In genomic region chr11:34653851-34654490, GRCh38 we compare ENCODE assay signal across 8 cellular contexts. TPM values are rescaled to one million over a fixed set of nuclear protein-coding genes. Genes with fewer than 3 reads are reported as not detected.
DNase-seq lines count a peak whose midpoint lies in the region; ATAC-seq and TF ChIP-seq lines count a peak whose summit lies in the region.

No MANE protein-coding gene starts in this region.

- no peaks in the 10 kb centered on the region for H3K9me3 ChIP-seq in prostate gland

- peak overlapping the region in 1 of 6 donors; percentile 39 for H3K27ac Mint-ChIP-seq in immature natural killer cell

- POLR2A ChIA-PET in GM10248 (lab: Yijun Ruan, JAX), result no interaction called here

- H3K4me1 ChIP-seq in prostate gland (replicated peaks), result peaks cover 33% of the 10 kb centered on the region

- TF ChIP-seq CTCF in epithelial cell of proximal tubule (conservative IDR thresholded peaks at IDR 0.05; ENCODE audit: low read depth, low read length) (peak; percentile 37), prostate gland (IDR thresholded peaks at IDR 0.05) (no peak), GM10248 (IDR thresholded peaks at IDR 0.05; ENCODE audit: control extremely low read depth, extremely low read depth, low read depth, missing control alignments) (no peak)

- peak overlapping the region; percentile 81 to 90 for H3K27ac ChIP-seq in prostate gland

- peaks cover 0 to 2% of the 10 kb centered on the region in 2 donors for H3K36me3 ChIP-seq in prostate gland

- 47% methylated on average over 12 of the region's 12 CpGs for WGBS in prostate gland

- H3K4me3 Mint-ChIP-seq in immature natural killer cell, result no peak overlapping the region

- H3K4me3 ChIP-seq in epithelial cell of proximal tubule (ENCODE audit: low read depth, low read length) (no peak overlapping the region), prostate gland (no peak overlapping the region)

- ATAC-seq in GM18861 (IDR thresholded peaks at IDR 0.05; ENCODE audit: unreplicated experiment) (peak; percentile 22), HG02973 (IDR thresholded peaks at IDR 0.05; ENCODE audit: unreplicated experiment) (no peak)

- H3K9me3 Mint-ChIP-seq in immature natural killer cell, result no peaks in the 10 kb centered on the region

- H3K36me3 Mint-ChIP-seq in immature natural killer cell, result peaks cover 0 to 10% (median 7%) of the 10 kb centered on the region in 3 donors

- CTCF ChIA-PET in GM10248 (lab: Yijun Ruan, JAX), result interaction anchor here (0.9 to 3.8 kb wide), 4 partner anchors 13 to 1480 kb away, joined by 3 to 23 read pairs (median 4); no protein-coding TSS in a partner anchor

- peaks cover 40 to 44% of the 10 kb centered on the region in 2 donors for H3K4me1 Mint-ChIP-seq in immature natural killer cell

- TF ChIP-seq POLR2A in prostate gland (IDR thresholded peaks at IDR 0.05), result no peak

- intact Hi-C loops in prostate gland (cut with DNase I), result no loop called here

- peaks cover 18 to 22% (median 18%) of the 10 kb centered on the region in 3 donors for H3K27me3 Mint-ChIP-seq in immature natural killer cell (ENCODE audit: low read depth in 3 of 3)

- no peaks in the 10 kb centered on the region for H3K27me3 ChIP-seq in prostate gland (replicated peaks; ENCODE audit: insufficient read depth)

- DNase-seq in NOMO-1 (lab: John Stamatoyannopoulos, UW; ENCODE audit: unreplicated experiment in 2 of 2) (peak; percentile 58 to 71), epithelial cell of proximal tubule (ENCODE audit: low read depth) (peak; percentile 94), prostate gland (ENCODE audit: low spot score) (peak; percentile 87), immature natural killer cell (no peak), GM10248 (ENCODE audit: extremely low spot score) (no peak), inferior parietal cortex (ENCODE audit: extremely low spot score) (no peak)

RNA-seq across cellular contexts. Expression of gene EHF, which starts 33.1 kb away (rescaled TPM):
- total RNA-seq in epithelial cell of proximal tubule (17.1 and 22.7 TPM in 2 replicates), prostate gland (100 to 1,000 TPM; 164 to 332 TPM)
- not detected for polyA plus RNA-seq in immature natural killer cell

Comparison
In these comparisons a context has a peak if more than half of its experiments do, and no peak if none do; other contexts are left out.
1. DNase-seq: peak in NOMO-1 (2 of 2), epithelial cell of proximal tubule (single experiment) and prostate gland (single experiment); none in immature natural killer cell (0 of 3), GM10248 (single experiment) and inferior parietal cortex (single experiment).